Comparison of ENCODE assay signal across 12 cellular contexts in genomic region chr1:221530791-221531190, GRCh38.
DNase-seq lines count a peak whose midpoint lies in the region; ATAC-seq and TF ChIP-seq lines count a peak whose summit lies in the region.
"Had no signal": no experiment of that assay in that cellular context is flagged by ENCODE, and none has a peak within 500 bp of the region (broad histone marks: within the 10 kb centered on the region; RNA-seq: fewer than 3 reads in every experiment).

No MANE protein-coding gene starts in this region.

- ATAC-seq in HG03342 (IDR thresholded peaks at IDR 0.05; ENCODE audit: unreplicated experiment), result no peak

- DNase-seq in EH (ENCODE audit: low read depth), result peak; percentile 57
- peak; percentile 10 for DNase-seq in HT1080 (ENCODE audit: low read depth)
- DNase-seq in foreskin fibroblast, result peak; percentile 22 to 42
- DNase-seq in HuH-7.5 (ENCODE audit: low spot score), result no peak
- no peak for DNase-seq in T-helper 2 cell
- DNase-seq: C1 segment of cervical spinal cord; Calu3; CD4-positive, alpha-beta T cell; DMS 273 treated with DMSO at 0.1 percent for 48 hours; GDM1; HCEC 1CT had no signal

- H3K4me3 ChIP-seq in foreskin fibroblast (ENCODE audit: low read depth in 1 of 2, low read length in 2 of 2), result no peak overlapping the region

- TF ChIP-seq CTCF in foreskin fibroblast (IDR thresholded peaks at IDR 0.05; ENCODE audit: low read depth, low read length), result no peak

Comparison
In these comparisons a context has a peak if more than half of its experiments do, and no peak if none do; other contexts are left out.
1. DNase-seq: peak in EH (single experiment), HT1080 (single experiment) and foreskin fibroblast (2 of 2); none in HuH-7.5 (single experiment) and T-helper 2 cell (0 of 5).